In genomic region chr7:114534957-114535356, GRCh38 we compare ENCODE assay signal across 34 cellular contexts.
"Had no signal": no experiment of that assay in that cellular context is flagged by ENCODE, and none has a peak within 500 bp of the region (broad histone marks: within the 10 kb centered on the region; RNA-seq: fewer than 3 reads in every experiment).

No MANE protein-coding gene starts in this region.

- H3K36me3 Mint-ChIP-seq: activated naive CD4-positive, alpha-beta T cell treated with anti-CD3 and anti-CD28 coated beads, Interleukin-2, amount 10 ng/mL, durations not matched to agents 7 days and 5 days; activated naive CD8-positive, alpha-beta T cell treated with anti-CD3 and anti-CD28 coated beads, Interleukin-2, amount 10 ng/mL, durations not matched to agents 7 days and 5 days; immature natural killer cell; natural killer cell treated with Interleukin-12 subunit alpha and Interleukin-12 subunit beta and Interleukin-15 and Interleukin-18, amount 100 ng/mL, for 72 hours; stimulated activated naive B cell treated with anti-CD40 and anti-IgM and Interleukin-4, amounts not matched to agents 10 μg/mL and 1 μg/mL and 100 μg/mL, for 72 hours had no signal

- ATAC-seq: heart left ventricle; lower lobe of right lung; natural killer cell treated with Interleukin-12 subunit alpha and Interleukin-12 subunit beta and Interleukin-15 and Interleukin-18, amount 100 ng/mL, for 72 hours; right lobe of liver; stimulated activated naive B cell treated with anti-CD40 and anti-IgM and Interleukin-4, amounts not matched to agents 10 μg/mL and 1 μg/mL and 100 μg/mL, for 72 hours had no signal

- H3K27me3 ChIP-seq: ascending aorta, esophagus squamous epithelium, heart left ventricle, right lobe of liver, stomach, thyroid gland, upper lobe of left lung, vagina had no signal

- H3K36me3 ChIP-seq: ascending aorta, esophagus squamous epithelium, heart left ventricle, lower lobe of right lung, right lobe of liver, stomach, thyroid gland, upper lobe of left lung, vagina had no signal

- H3K9me3 Mint-ChIP-seq: activated naive CD4-positive, alpha-beta T cell treated with anti-CD3 and anti-CD28 coated beads, Interleukin-2, amount 10 ng/mL, durations not matched to agents 7 days and 5 days; activated naive CD8-positive, alpha-beta T cell treated with anti-CD3 and anti-CD28 coated beads, Interleukin-2, amount 10 ng/mL, durations not matched to agents 7 days and 5 days; central memory CD8-positive, alpha-beta T cell; natural killer cell treated with Interleukin-12 subunit alpha and Interleukin-12 subunit beta and Interleukin-15 and Interleukin-18, amount 100 ng/mL, for 72 hours; stimulated activated naive B cell treated with anti-CD40 and anti-IgM and Interleukin-4, amounts not matched to agents 10 μg/mL and 1 μg/mL and 100 μg/mL, for 72 hours had no signal

- H3K27ac ChIP-seq: ascending aorta, epithelial cell of prostate, esophagus squamous epithelium, heart left ventricle, lower lobe of right lung, right lobe of liver, stomach, thyroid gland, upper lobe of left lung, vagina had no signal

- H3K4me1 Mint-ChIP-seq: activated naive CD4-positive, alpha-beta T cell treated with anti-CD3 and anti-CD28 coated beads, Interleukin-2, amount 10 ng/mL, durations not matched to agents 7 days and 5 days; activated naive CD8-positive, alpha-beta T cell treated with anti-CD3 and anti-CD28 coated beads, Interleukin-2, amount 10 ng/mL, durations not matched to agents 7 days and 5 days; central memory CD8-positive, alpha-beta T cell; immature natural killer cell; stimulated activated naive B cell treated with anti-CD40 and anti-IgM and Interleukin-4, amounts not matched to agents 10 μg/mL and 1 μg/mL and 100 μg/mL, for 72 hours had no signal

- H3K4me1 ChIP-seq: heart left ventricle, lower lobe of right lung, right lobe of liver, upper lobe of left lung, vagina had no signal

- H3K27me3 Mint-ChIP-seq: activated naive CD4-positive, alpha-beta T cell treated with anti-CD3 and anti-CD28 coated beads, Interleukin-2, amount 10 ng/mL, durations not matched to agents 7 days and 5 days; activated naive CD8-positive, alpha-beta T cell treated with anti-CD3 and anti-CD28 coated beads, Interleukin-2, amount 10 ng/mL, durations not matched to agents 7 days and 5 days; central memory CD8-positive, alpha-beta T cell; natural killer cell treated with Interleukin-12 subunit alpha and Interleukin-12 subunit beta and Interleukin-15 and Interleukin-18, amount 100 ng/mL, for 72 hours; stimulated activated naive B cell treated with anti-CD40 and anti-IgM and Interleukin-4, amounts not matched to agents 10 μg/mL and 1 μg/mL and 100 μg/mL, for 72 hours had no signal

- FAIRE-seq: colon, endometrium, kidney, small intestine had no signal

- H3K27ac Mint-ChIP-seq: activated naive CD4-positive, alpha-beta T cell treated with anti-CD3 and anti-CD28 coated beads, Interleukin-2, amount 10 ng/mL, durations not matched to agents 7 days and 5 days; activated naive CD8-positive, alpha-beta T cell treated with anti-CD3 and anti-CD28 coated beads, Interleukin-2, amount 10 ng/mL, durations not matched to agents 7 days and 5 days; immature natural killer cell; natural killer cell treated with Interleukin-12 subunit alpha and Interleukin-12 subunit beta and Interleukin-15 and Interleukin-18, amount 100 ng/mL, for 72 hours; stimulated activated naive B cell treated with anti-CD40 and anti-IgM and Interleukin-4, amounts not matched to agents 10 μg/mL and 1 μg/mL and 100 μg/mL, for 72 hours had no signal

- H3K4me3 ChIP-seq: ascending aorta, esophagus squamous epithelium, heart left ventricle, lower lobe of right lung, right lobe of liver, stomach, thyroid gland, upper lobe of left lung, vagina had no signal

- H3K9me3 ChIP-seq: ascending aorta, esophagus squamous epithelium, heart left ventricle, lower lobe of right lung, right lobe of liver, stomach, thyroid gland, upper lobe of left lung, vagina had no signal

- DNase-seq: activated CD4-positive, alpha-beta T cell treated with anti-CD3 and anti-CD28 coated beads for 4 hours; activated CD4-positive, alpha-beta T cell treated with anti-CD3 and anti-CD28 coated beads, Interleukin-2, amount 50 U/mL, for 4 hours; activated CD4-positive, CD25-positive, alpha-beta regulatory T cell; activated CD8-positive, alpha-beta memory T cell treated with anti-CD3 and anti-CD28 coated beads for 24 hours; activated gamma-delta T cell; activated naive CD4-positive, alpha-beta T cell treated with anti-CD3 and anti-CD28 coated beads, Interleukin-2, amount 10 ng/mL, durations not matched to agents 7 days and 5 days; activated naive CD8-positive, alpha-beta T cell treated with anti-CD3 and anti-CD28 coated beads, Interleukin-2, amount 10 ng/mL, durations not matched to agents 7 days and 5 days; dermis blood vessel endothelial cell; effector CD8-positive, alpha-beta T cell; esophagus squamous epithelium; foreskin fibroblast; heart left ventricle; hypothalamus; immature natural killer cell; kidney; lower lobe of right lung; mesendoderm; right lobe of liver; small intestine; stimulated activated CD4-positive, alpha-beta T cell treated with anti-CD3 and anti-CD28 coated beads, Interleukin-1b, Interleukin-23, amount 100 ng/mL, for 48 hours; stimulated activated CD4-positive, alpha-beta T cell treated with anti-CD3 and anti-CD28 coated beads, Interleukin-4, amount 100 ng/mL, for 4 hours; stimulated activated CD8-positive, alpha-beta memory T cell treated with anti-CD3 and anti-CD28 coated beads, Interleukin-4, amount 100 ng/mL, for 48 hours; stimulated activated naive B cell treated with anti-CD40 and anti-IgM and Interleukin-4, amounts not matched to agents 10 μg/mL and 1 μg/mL and 100 μg/mL, for 72 hours; stomach; T-helper 1 cell; thyroid gland; upper lobe of left lung had no signal

- H3K4me3 Mint-ChIP-seq: activated naive CD4-positive, alpha-beta T cell treated with anti-CD3 and anti-CD28 coated beads, Interleukin-2, amount 10 ng/mL, durations not matched to agents 7 days and 5 days; activated naive CD8-positive, alpha-beta T cell treated with anti-CD3 and anti-CD28 coated beads, Interleukin-2, amount 10 ng/mL, durations not matched to agents 7 days and 5 days; central memory CD8-positive, alpha-beta T cell; immature natural killer cell; natural killer cell treated with Interleukin-12 subunit alpha and Interleukin-12 subunit beta and Interleukin-15 and Interleukin-18, amount 100 ng/mL, for 72 hours; stimulated activated naive B cell treated with anti-CD40 and anti-IgM and Interleukin-4, amounts not matched to agents 10 μg/mL and 1 μg/mL and 100 μg/mL, for 72 hours had no signal
